Comparison of ENCODE assay signal across 1 cellular context in the genomic region with DNA sequence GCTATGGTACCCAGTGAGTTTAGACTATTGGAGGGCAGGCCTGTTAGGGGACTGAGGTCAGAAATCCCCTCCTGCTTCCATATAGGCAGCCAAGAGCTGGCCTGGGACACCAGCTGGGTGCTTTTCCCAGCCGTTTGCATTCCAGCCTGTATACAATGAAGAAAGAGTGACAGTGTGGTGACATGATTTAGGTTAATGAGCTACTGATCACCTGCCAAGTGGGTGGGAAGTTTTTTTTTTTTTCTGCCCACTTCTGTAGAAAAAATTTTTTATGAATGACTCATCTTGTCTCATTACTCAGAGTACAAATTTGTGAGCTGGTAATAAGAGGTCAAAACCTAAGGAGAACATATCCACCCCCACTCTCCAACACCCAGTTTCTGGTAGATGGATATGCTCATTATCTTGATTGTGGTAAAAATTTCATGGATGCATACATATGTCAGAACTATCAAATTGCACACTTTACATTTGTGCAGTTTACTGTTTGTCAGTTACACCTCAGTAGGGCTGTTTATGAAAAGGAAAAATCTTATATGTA.
TF ChIP-seq lines count a peak whose summit lies in the region.

No MANE protein-coding gene starts in this region.

TF ChIP-seq in K562, 482 proteins besides CTCF, POLR2A, EP300 and RAD21 (continued from another document):
- TF ChIP-seq, protein P1, sequence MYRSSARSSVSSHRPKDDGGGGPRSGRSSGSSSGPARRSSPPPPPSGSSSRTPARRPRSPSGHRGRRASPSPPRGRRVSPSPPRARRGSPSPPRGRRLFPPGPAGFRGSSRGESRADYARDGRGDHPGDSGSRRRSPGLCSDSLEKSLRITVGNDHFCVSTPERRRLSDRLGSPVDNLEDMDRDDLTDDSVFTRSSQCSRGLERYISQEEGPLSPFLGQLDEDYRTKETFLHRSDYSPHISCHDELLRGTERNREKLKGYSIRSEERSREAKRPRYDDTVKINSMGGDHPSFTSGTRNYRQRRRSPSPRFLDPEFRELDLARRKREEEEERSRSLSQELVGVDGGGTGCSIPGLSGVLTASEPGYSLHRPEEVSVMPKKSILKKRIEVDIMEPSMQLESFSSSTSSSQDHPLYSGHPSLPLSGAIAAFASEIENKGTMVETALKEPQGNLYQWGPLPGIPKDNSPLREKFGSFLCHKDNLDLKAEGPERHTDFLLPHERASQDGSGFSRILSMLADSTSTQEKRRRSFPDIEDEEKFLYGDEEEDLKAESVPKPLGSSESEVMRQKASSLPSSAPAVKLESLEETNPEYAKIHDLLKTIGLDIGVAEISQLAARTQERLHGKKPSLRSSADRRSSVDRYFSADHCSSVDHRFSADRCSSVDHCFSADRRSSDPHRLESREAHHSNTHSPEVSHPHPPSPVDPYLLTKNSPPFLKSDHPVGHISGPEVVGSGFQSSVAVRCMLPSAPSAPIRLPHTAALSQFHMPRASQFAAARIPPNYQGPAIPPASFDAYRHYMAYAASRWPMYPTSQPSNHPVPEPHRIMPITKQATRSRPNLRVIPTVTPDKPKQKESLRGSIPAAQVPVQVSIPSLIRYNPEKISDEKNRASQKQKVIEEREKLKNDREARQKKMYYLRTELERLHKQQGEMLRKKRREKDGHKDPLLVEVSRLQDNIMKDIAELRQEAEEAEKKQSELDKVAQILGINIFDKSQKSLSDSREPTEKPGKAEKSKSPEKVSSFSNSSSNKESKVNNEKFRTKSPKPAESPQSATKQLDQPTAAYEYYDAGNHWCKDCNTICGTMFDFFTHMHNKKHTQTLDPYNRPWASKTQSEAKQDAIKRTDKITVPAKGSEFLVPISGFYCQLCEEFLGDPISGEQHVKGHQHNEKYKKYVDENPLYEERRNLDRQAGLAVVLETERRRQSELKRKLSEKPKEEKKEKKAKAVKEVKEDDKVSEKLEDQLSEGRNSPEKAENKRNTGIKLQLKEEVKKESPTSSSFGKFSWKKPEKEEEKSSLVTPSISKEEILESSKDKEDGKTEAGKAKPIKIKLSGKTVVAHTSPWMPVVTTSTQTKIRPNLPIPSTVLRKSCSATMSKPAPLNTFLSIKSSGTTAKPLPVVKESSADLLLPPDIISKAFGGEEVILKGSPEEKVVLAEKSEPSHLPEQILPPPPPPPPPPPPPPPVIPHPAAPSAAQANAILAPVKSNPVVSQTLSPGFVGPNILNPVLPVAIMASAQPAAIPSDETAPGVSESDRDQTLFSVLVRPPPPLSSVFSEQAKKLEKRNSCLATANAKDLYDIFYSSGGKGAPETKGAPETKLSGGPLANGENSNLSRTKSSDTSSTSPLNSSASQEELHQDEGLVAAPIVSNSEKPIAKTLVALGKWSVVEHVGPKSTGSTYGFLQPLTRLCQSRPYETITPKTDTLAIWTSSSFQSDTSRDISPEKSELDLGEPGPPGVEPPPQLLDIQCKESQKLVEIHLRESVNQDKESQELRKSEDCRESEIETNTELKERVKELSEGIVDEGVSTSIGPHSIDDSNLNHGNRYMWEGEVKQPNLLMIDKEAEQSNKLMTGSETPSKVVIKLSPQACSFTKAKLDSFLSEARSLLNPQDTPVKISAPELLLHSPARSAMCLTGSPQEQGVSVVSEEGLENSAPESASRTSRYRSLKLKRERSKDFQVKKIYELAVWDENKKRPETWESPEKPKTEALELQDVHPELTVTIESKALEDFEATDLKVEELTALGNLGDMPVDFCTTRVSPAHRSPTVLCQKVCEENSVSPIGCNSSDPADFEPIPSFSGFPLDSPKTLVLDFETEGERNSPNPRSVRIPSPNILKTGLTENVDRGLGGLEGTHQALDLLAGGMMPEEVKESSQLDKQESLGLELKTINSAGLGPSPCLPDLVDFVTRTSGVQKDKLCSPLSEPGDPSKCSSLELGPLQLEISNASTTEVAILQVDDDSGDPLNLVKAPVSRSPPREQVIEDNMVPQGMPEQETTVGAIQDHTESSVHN (IDR thresholded peaks at IDR 0.05; ENCODE audit: borderline replicate concordance in 1 of 2, low read depth in 1 of 2) = peak; percentile 19 to 77; a peak in 3 of 4 replicates
- TF ChIP-seq CTBP1 (IDR thresholded peaks at IDR 0.05; ENCODE audit: borderline replicate concordance) (peak; percentile 39; the same call in 1 of the 2 replicates), DPF2 (IDR thresholded peaks at IDR 0.05) (peak; percentile 63; the same call in 1 of the 2 replicates), ZNF384 (IDR thresholded peaks at IDR 0.05; ENCODE audit: low read depth, low read length) (peak; percentile 98), JUND (IDR thresholded peaks at IDR 0.05; ENCODE audit: borderline replicate concordance, low read depth, low read length) (peak; percentile 90), JUND (tag; IDR thresholded peaks at IDR 0.05; ENCODE audit: borderline replicate concordance, low read depth, low read length) (peak; percentile 83), EGR1 (conservative IDR thresholded peaks at IDR 0.05) (peak; percentile 82), SMARCA4 (IDR thresholded peaks at IDR 0.05) (peak; percentile 62; the same call in 1 of the 2 replicates), LEF1 (IDR thresholded peaks at IDR 0.05) (peak; percentile 73; the same call in 1 of the 2 replicates), BHLHE40 (IDR thresholded peaks at IDR 0.05; ENCODE audit: low read length) (peak; percentile 90), ATF3 (IDR thresholded peaks at IDR 0.05) (peak; percentile 92), ATF3 (CRISPR knock-in tag; conservative IDR thresholded peaks at IDR 0.05) (no peak; the same call in 1 of the 2 replicates), MEIS2 (IDR thresholded peaks at IDR 0.05; ENCODE audit: partially characterized antibody) (peak; percentile 99), TEAD2 (tag; IDR thresholded peaks at IDR 0.05) (peak; percentile 74), OTX1 (CRISPR knock-in tag; IDR thresholded peaks at IDR 0.05) (0 out of 2 replicates have a peak, but pooled peaks have one; percentile 23), SP2 (IDR thresholded peaks at IDR 0.05; ENCODE audit: extremely low read depth, low read depth, low read length, poor library complexity, severe bottlenecking) (no peak), CEBPG (CRISPR knock-in tag; IDR thresholded peaks at IDR 0.05) (no peak), CEBPG (tag; conservative IDR thresholded peaks at IDR 0.05 in 1 of 2, IDR thresholded peaks at IDR 0.05 in 1 of 2) (peak in 1 of 2 experiments; percentile 35; a peak in 1 of 4 replicates), TBP (optimal IDR thresholded peaks at IDR 0.05; ENCODE audit: low read depth, low read length) (no peak), MECOM (CRISPR knock-in tag; IDR thresholded peaks at IDR 0.05) (peak; percentile 15; the same call in 1 of the 2 replicates), RBM25 (IDR thresholded peaks at IDR 0.05; ENCODE audit: low read depth, low read length, severe bottlenecking) (no peak), ARID1B (IDR thresholded peaks at IDR 0.05) (peak; percentile 53), NR2C2 (CRISPR knock-in tag; IDR thresholded peaks at IDR 0.05) (no peak), NR2C2 (tag; IDR thresholded peaks at IDR 0.05) (peak; percentile 55; the same call in 1 of the 2 replicates), HMG20B (CRISPR knock-in tag; IDR thresholded peaks at IDR 0.05) (no peak)
TF ChIP-seq in K562: peak in this region for 35.
